23 cellular contexts compared by ENCODE assay signal in the genomic region with DNA sequence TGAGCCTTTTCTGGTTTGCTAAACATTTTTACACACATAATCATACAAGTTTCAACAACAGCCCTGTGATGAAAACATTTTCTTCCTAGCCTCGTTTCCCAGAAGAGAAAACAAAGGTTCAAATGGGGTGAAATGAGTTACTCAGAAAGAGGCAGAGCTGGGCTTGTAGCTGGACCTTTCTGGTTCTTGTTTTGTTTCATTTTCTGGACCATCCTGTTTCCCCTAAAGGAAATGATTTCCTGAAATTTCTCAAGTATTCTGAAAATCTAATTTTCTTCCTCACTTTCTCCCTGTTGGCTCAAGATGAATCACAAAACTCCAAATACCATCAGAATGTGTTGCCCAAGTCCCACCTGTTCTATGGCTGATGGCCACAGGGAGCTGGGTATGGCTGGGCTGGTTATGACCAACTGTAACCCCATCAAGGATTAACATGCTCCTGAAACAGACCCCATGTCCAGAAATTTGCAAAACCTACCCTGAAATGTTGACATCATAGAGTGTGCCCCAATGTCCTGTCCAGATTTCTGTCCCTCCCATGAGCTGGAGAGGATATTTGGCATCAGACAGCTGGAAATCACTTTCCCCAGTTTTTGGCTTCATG.
"Had no signal": no experiment of that assay in that cellular context is flagged by ENCODE, and none has a peak within 500 bp of the region (broad histone marks: within the 10 kb centered on the region; RNA-seq: fewer than 3 reads in every experiment).

No MANE protein-coding gene starts in this region.

- DNase-seq: activated CD4-positive, alpha-beta memory T cell treated with anti-CD3 and anti-CD28 coated beads, Interleukin-2, amount 10 ng/mL, durations not matched to agents 7 days and 5 days; activated CD4-positive, alpha-beta T cell treated with anti-CD3 and anti-CD28 coated beads, Interleukin-2, amount 50 U/mL, for 1 hour; activated CD4-positive, CD25-positive, alpha-beta regulatory T cell; activated gamma-delta T cell; activated naive CD4-positive, alpha-beta T cell treated with anti-CD3 and anti-CD28 coated beads for 36 hours; activated T-cell treated with anti-CD3 and anti-CD28 coated beads for 4 hours; activated T-cell treated with anti-CD3 and anti-CD28 coated beads, Interleukin-2, amount 50 U/mL, for 48 hours; amygdala; brain microvascular endothelial cell; NCI-H1105 treated with DMSO at 0.1 percent for 48 hours; NCI-H1436 treated with DMSO at 0.1 percent for 48 hours; NCI-H187; NCI-H2081; NCI-H446; NCI-H524; Peyer's patch; SIG-M5; T-cell; T-helper 2 cell; T1000 had no signal

- H3K36me3 ChIP-seq: brain microvascular endothelial cell, Peyer's patch had no signal

- H3K4me3 ChIP-seq: Peyer's patch had no signal

- H3K4me1 ChIP-seq: Peyer's patch had no signal

- ATAC-seq: activated T-helper 17 cell treated with anti-CD3 and anti-CD28 coated beads, Interleukin-2, amount 50 U/mL, for 72 hours; T-cell had no signal

- H3K27ac ChIP-seq: brain microvascular endothelial cell, KMS-11, RWPE1 had no signal

- H3K9me3 ChIP-seq: Peyer's patch had no signal

- H3K27me3 ChIP-seq: brain microvascular endothelial cell, Peyer's patch had no signal
